15 cellular contexts compared by ENCODE assay signal in the genomic region with DNA sequence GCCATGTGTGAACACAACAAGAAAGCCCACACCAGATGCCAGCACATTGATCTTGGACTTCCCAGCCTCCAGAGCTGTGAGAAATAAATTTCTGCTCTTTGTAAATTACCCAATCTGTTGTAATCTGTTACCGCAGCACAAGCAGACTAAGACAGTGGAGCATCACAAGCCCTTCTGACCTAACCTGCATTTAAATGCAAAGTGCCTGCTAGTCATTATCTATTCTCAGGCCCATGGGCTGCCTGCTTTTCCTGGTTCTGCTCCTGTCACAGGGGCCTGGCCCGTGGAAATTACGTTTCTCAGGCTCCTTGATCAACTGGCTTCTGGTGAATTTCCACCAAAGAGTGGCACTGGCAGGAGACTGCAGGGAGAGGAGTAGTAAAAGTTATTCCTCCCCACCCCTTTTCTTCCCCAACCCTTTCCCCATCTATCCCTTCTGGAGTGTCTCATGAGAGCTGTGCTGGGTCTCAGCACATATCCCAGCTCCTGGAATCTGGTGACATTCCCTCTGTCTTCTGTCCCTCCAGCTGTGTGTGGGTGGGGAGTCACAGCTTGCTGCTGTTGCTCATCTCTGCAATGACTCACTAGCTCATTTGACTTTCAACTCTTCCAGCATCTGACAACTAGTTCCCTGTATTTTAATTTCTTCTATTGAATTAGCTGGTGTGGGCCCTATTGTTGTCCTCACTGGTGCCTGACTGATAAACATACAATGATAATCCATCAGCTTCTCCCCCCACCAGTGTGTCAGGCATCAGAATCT.
DNase-seq lines count a peak whose midpoint lies in the region; ATAC-seq and TF ChIP-seq lines count a peak whose summit lies in the region.
"Had no signal": no experiment of that assay in that cellular context is flagged by ENCODE, and none has a peak within 500 bp of the region (broad histone marks: within the 10 kb centered on the region; RNA-seq: fewer than 3 reads in every experiment).

No MANE protein-coding gene starts in this region.

- no peaks in the 10 kb centered on the region for H3K4me1 ChIP-seq in BE2C
- H3K4me1 ChIP-seq in endodermal cell (ENCODE audit: control insufficient read depth, insufficient read depth, low read length): peaks cover 16% of the 10 kb centered on the region

- no peaks in the 10 kb centered on the region for H3K27me3 Mint-ChIP-seq in endodermal cell (ENCODE audit: insufficient read depth)

- H3K4me3 ChIP-seq in BE2C (ENCODE audit: low read depth, low read length) (no peak overlapping the region), NB4 (ENCODE audit: low read depth, low read length) (no peak overlapping the region), endodermal cell (ENCODE audit: low read length) (no peak overlapping the region)
- H3K4me3 ChIP-seq: heart right ventricle had no signal

- peak overlapping the region; percentile 15 for H3K27ac Mint-ChIP-seq in endodermal cell
- H3K27ac Mint-ChIP-seq: activated CD8-positive, alpha-beta T cell treated with anti-CD3 and anti-CD28 coated beads, Interleukin-2, amount 10 ng/mL, durations not matched to agents 7 days and 5 days; activated naive CD8-positive, alpha-beta T cell treated with anti-CD3 and anti-CD28 coated beads, Interleukin-2, amount 10 ng/mL, durations not matched to agents 7 days and 5 days; CD4-positive, alpha-beta memory T cell; T-helper 1 cell treated with Interleukin-12 subunit alpha and Interleukin-12 subunit beta and Interleukin-4 antibody, amounts not matched to agents 30 μg/mL and 1 μg/mL, for 36 hours; type B pancreatic cell had no signal

- TF ChIP-seq POLR2A in NB4 (IDR thresholded peaks at IDR 0.05; ENCODE audit: extremely low read depth, insufficient read length): no peak

- no peak overlapping the region for H3K27ac ChIP-seq in endodermal cell (ENCODE audit: low read depth, low read length)
- H3K27ac ChIP-seq: heart right ventricle had no signal

- H3K4me1 Mint-ChIP-seq in endodermal cell: peaks cover 27% of the 10 kb centered on the region
- H3K4me1 Mint-ChIP-seq: activated naive CD8-positive, alpha-beta T cell treated with anti-CD3 and anti-CD28 coated beads, Interleukin-2, amount 10 ng/mL, durations not matched to agents 7 days and 5 days; CD4-positive, alpha-beta memory T cell had no signal

- H3K27me3 ChIP-seq in BE2C (no peaks in the 10 kb centered on the region), endodermal cell (ENCODE audit: control insufficient read depth, insufficient read depth, low read length, poor library complexity, severe bottlenecking) (no peaks in the 10 kb centered on the region)

- H3K9me3 ChIP-seq in BE2C (peaks cover 4% of the 10 kb centered on the region; the same call in 1 of the 2 replicates), endodermal cell (ENCODE audit: control insufficient read depth, low read length) (peaks cover 9% of the 10 kb centered on the region)

- no peak for TF ChIP-seq CTCF in BE2C (IDR thresholded peaks at IDR 0.05; ENCODE audit: low read depth, low read length)
- TF ChIP-seq CTCF in NB4 (IDR thresholded peaks at IDR 0.05; ENCODE audit: low read depth, low read length): no peak
- TF ChIP-seq CTCF in endodermal cell (conservative IDR thresholded peaks at IDR 0.05): no peak

- no peaks in the 10 kb centered on the region for H3K36me3 Mint-ChIP-seq in endodermal cell (ENCODE audit: low read depth)
- H3K36me3 Mint-ChIP-seq: activated naive CD8-positive, alpha-beta T cell treated with anti-CD3 and anti-CD28 coated beads, Interleukin-2, amount 10 ng/mL, durations not matched to agents 7 days and 5 days; CD4-positive, alpha-beta memory T cell; type B pancreatic cell had no signal

- no peak overlapping the region for H3K9ac ChIP-seq in endodermal cell (ENCODE audit: extremely low read depth, low read length, poor library complexity, severe bottlenecking)

- H3K36me3 ChIP-seq in BE2C: no peaks in the 10 kb centered on the region
- no peaks in the 10 kb centered on the region for H3K36me3 ChIP-seq in endodermal cell (ENCODE audit: control insufficient read depth, insufficient read depth, low read length)
- H3K36me3 ChIP-seq: heart right ventricle had no signal

- H3K4me3 Mint-ChIP-seq in endodermal cell: no peak overlapping the region
- H3K4me3 Mint-ChIP-seq: activated CD8-positive, alpha-beta T cell treated with anti-CD3 and anti-CD28 coated beads, Interleukin-2, amount 10 ng/mL, durations not matched to agents 7 days and 5 days; activated naive CD8-positive, alpha-beta T cell treated with anti-CD3 and anti-CD28 coated beads, Interleukin-2, amount 10 ng/mL, durations not matched to agents 7 days and 5 days; CD4-positive, alpha-beta memory T cell; T-helper 1 cell treated with Interleukin-12 subunit alpha and Interleukin-12 subunit beta and Interleukin-4 antibody, amounts not matched to agents 30 μg/mL and 1 μg/mL, for 36 hours; type B pancreatic cell had no signal

- ATAC-seq in GM19455 (IDR thresholded peaks at IDR 0.05; ENCODE audit: unreplicated experiment) (no peak), HG03342 (IDR thresholded peaks at IDR 0.05; ENCODE audit: unreplicated experiment) (no peak)
- ATAC-seq: activated CD8-positive, alpha-beta T cell treated with anti-CD3 and anti-CD28 coated beads, Interleukin-2, amount 10 ng/mL, durations not matched to agents 7 days and 5 days had no signal

- H3K9me3 Mint-ChIP-seq in endodermal cell: peaks cover 9% of the 10 kb centered on the region
- H3K9me3 Mint-ChIP-seq: T-helper 1 cell treated with Interleukin-12 subunit alpha and Interleukin-12 subunit beta and Interleukin-4 antibody, amounts not matched to agents 30 μg/mL and 1 μg/mL, for 36 hours; type B pancreatic cell had no signal

- DNase-seq in BE2C: peak; percentile 64
- DNase-seq in NB4 (ENCODE audit: low read depth): peak; percentile 21
- DNase-seq in endodermal cell: peak; percentile 89
- peak in 55 of 56 donors; percentile 2 to 85 (median 51) for DNase-seq in nucleus accumbens (lab: John Stamatoyannopoulos, UW)
- DNase-seq in NK-92 (lab: John Stamatoyannopoulos, UW; ENCODE audit: unreplicated experiment): no peak
- no peak for DNase-seq in NCI-H446 treated with DMSO at 0.1 percent for 48 hours (lab: John Stamatoyannopoulos, UW)
- DNase-seq: activated CD8-positive, alpha-beta T cell treated with anti-CD3 and anti-CD28 coated beads, Interleukin-2, amount 10 ng/mL, durations not matched to agents 7 days and 5 days; activated naive CD8-positive, alpha-beta T cell treated with anti-CD3 and anti-CD28 coated beads, Interleukin-2, amount 10 ng/mL, durations not matched to agents 7 days and 5 days; CD4-positive, alpha-beta memory T cell; effector CD8-positive, alpha-beta T cell had no signal

- 44 to 89% methylated on average over 1 to 3 of the region's 3 CpGs for WGBS in endodermal cell (ENCODE audit: insufficient coverage in 1 of 2, insufficient read length in 1 of 2), 2 experiments

Comparison
In these comparisons a context has a peak if more than half of its experiments do, and no peak if none do; other contexts are left out.
1. DNase-seq: peak in BE2C (single experiment), NB4 (single experiment), endodermal cell (single experiment) and nucleus accumbens (55 of 56); none in NK-92 (single experiment) and NCI-H446 treated with DMSO at 0.1 percent for 48 hours (single experiment).